ENCODE assay signal across 24 cellular contexts in the genomic region with DNA sequence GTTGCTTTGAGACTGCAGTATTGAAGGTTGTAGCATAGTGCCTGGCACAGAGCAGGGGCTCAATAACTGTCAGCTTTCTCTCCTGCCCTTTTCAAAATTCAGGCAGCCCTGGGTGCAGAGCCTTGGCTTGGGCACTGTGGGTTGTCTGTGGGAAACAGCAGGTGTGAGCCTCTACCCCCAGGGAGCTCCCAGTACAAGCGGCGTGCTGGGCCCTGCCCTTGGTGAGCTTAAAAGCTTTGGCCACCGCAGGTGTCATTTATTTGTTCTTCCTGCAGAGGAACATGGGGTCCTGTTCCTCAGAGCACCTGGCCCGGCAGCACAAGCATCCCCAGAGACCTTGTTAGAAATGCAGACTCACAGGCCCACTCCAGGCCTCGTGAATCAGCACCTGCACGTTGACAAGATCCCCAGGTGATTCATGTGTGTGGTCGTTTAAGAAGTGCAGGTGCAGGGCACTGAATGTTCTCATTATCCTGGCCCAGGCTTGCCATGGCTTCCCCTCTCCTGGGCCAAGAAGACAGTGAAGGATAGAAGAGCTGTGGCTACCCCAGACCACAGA. TPM values are rescaled to one million over a fixed set of nuclear protein-coding genes. Genes with fewer than 3 reads are reported as not detected.
A peak's percentile ranks its signal among the peaks of the same experiment; 100 is the strongest.
DNase-seq lines count a peak whose midpoint lies in the region; ATAC-seq and TF ChIP-seq lines count a peak whose summit lies in the region.
"Had no signal": no experiment of that assay in that cellular context is flagged by ENCODE, and none has a peak within 500 bp of the region (broad histone marks: within the 10 kb centered on the region; RNA-seq: fewer than 3 reads in every experiment).

No MANE protein-coding gene starts in this region.

- no peak for TF ChIP-seq POLR2A in breast epithelium (IDR thresholded peaks at IDR 0.05)

- H3K27me3 ChIP-seq in breast epithelium = peaks cover 0 to 7% of the 10 kb centered on the region in 2 donors
- H3K27me3 ChIP-seq: brain microvascular endothelial cell, right lobe of liver had no signal

- intact Hi-C loops in breast epithelium (cut with DNase I; ENCODE audit: low total_unique reads) = no loop called here

- H3K36me3 ChIP-seq in breast epithelium = no peaks in the 10 kb centered on the region
- H3K36me3 ChIP-seq: brain microvascular endothelial cell, heart left ventricle, right lobe of liver had no signal

- ATAC-seq in GM18907 (IDR thresholded peaks at IDR 0.05; ENCODE audit: unreplicated experiment) = no peak
- ATAC-seq: left lobe of liver, natural killer cell, right lobe of liver had no signal

- H3K4me1 ChIP-seq in breast epithelium = no peaks in the 10 kb centered on the region
- H3K4me1 ChIP-seq: heart left ventricle, right lobe of liver had no signal

- DNase-seq in DMS79 treated with DMSO at 0.1 percent for 48 hours (lab: John Stamatoyannopoulos, UW) (peak; percentile 82), NCI-H1436 treated with DMSO at 0.1 percent for 48 hours (lab: John Stamatoyannopoulos, UW) (peak; percentile 93), NCI-H345 treated with DMSO at 0.1 percent for 48 hours (lab: John Stamatoyannopoulos, UW; ENCODE audit: unreplicated experiment) (peak; percentile 97), caudate nucleus (lab: John Stamatoyannopoulos, UW) (peak in 12 of 61 donors; percentile 4 to 33 (median 22)), iPS-NIHi7 (ENCODE audit: extremely low spot score) (no peak), breast epithelium (ENCODE audit: low spot score in 2 of 2) (no peak), NCI-H1048 (lab: John Stamatoyannopoulos, UW) (no peak)
- DNase-seq: activated CD4-positive, alpha-beta T cell treated with anti-CD3 and anti-CD28 coated beads for 48 hours; activated effector memory CD4-positive, alpha-beta T cell treated with anti-CD3 and anti-CD28 coated beads, Interleukin-2, amount 50 U/mL, for 16 hours; brain microvascular endothelial cell; EL; endodermal cell; HCEC 1CT; Kasumi-1; natural killer cell; NCI-H1694; right lobe of liver; substantia nigra; SW 1271 had no signal

- no peaks in the 10 kb centered on the region for H3K9me3 ChIP-seq in breast epithelium
- H3K9me3 ChIP-seq: heart left ventricle, right lobe of liver had no signal

- TF ChIP-seq CTCF in breast epithelium (IDR thresholded peaks at IDR 0.05) = no peak

- H3K4me3 ChIP-seq in breast epithelium = no peak overlapping the region
- H3K4me3 ChIP-seq: coronary artery, heart left ventricle, right lobe of liver had no signal

- peak overlapping the region; percentile 44 for H3K27ac ChIP-seq in caudate nucleus (ENCODE audit: low read depth, low read length)
- no peak overlapping the region for H3K27ac ChIP-seq in breast epithelium
- H3K27ac ChIP-seq: brain microvascular endothelial cell, coronary artery, heart left ventricle, right lobe of liver had no signal

RNA-seq across cellular contexts. Expression of a gene that starts 29.9 kb away (rescaled TPM):
- 1 to 10 TPM; 4.8 to 9.5 (median 4.8) TPM for total RNA-seq in breast epithelium
- total RNA-seq: mesothelial cell of epicardium, natural killer cell had no signal

Comparison
In these comparisons a context has a peak if more than half of its experiments do, and no peak if none do; other contexts are left out.
1. DNase-seq: peak in DMS79 treated with DMSO at 0.1 percent for 48 hours (single experiment), NCI-H1436 treated with DMSO at 0.1 percent for 48 hours (single experiment) and NCI-H345 treated with DMSO at 0.1 percent for 48 hours (single experiment); none in iPS-NIHi7 (single experiment), breast epithelium (0 of 2) and NCI-H1048 (single experiment).